In the genomic region with DNA sequence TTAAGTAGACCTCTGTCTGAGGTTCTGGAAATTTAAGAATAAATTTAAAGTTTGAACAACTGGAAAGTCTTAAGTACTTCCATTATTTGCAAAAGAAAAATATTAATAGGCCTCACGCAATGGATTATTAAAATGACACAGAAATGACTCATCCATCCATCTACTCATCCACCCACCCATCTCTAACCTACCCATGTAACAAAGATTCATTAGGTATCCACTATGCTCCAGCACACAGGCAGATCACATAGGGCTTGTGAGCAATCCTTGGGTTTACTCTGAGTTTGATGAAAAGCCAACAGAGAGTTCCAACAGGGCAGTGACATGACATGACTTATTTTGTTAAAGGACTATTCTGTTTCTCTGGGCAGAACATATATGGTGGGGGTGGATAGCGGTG, we compare ENCODE assay signal across 12 cellular contexts.
DNase-seq lines count a peak whose midpoint lies in the region; ATAC-seq and TF ChIP-seq lines count a peak whose summit lies in the region.
"Had no signal": no experiment of that assay in that cellular context is flagged by ENCODE, and none has a peak within 500 bp of the region (broad histone marks: within the 10 kb centered on the region; RNA-seq: fewer than 3 reads in every experiment).

No MANE protein-coding gene starts in this region.

- H3K36me3 Mint-ChIP-seq in natural killer cell, result peaks cover 9% of the 10 kb centered on the region
- peaks cover 12% of the 10 kb centered on the region for H3K36me3 Mint-ChIP-seq in natural killer cell treated with Interleukin-12 subunit alpha and Interleukin-12 subunit beta and Interleukin-15 and Interleukin-18, amount 100 ng/mL, for 72 hours
- peaks cover 26% of the 10 kb centered on the region for H3K36me3 Mint-ChIP-seq in activated naive CD8-positive, alpha-beta T cell treated with anti-CD3 and anti-CD28 coated beads for 36 hours

- intact Hi-C loops in natural killer cell (cut with micrococcal nuclease), result loop anchor here (5.0 to 10.0 kb wide), 2 partner anchors 96 to 143 kb away; a partner anchor contains a TSS

- no peaks in the 10 kb centered on the region for H3K27me3 Mint-ChIP-seq in natural killer cell (ENCODE audit: low read depth in 2 of 2)
- no peaks in the 10 kb centered on the region for H3K27me3 Mint-ChIP-seq in natural killer cell treated with Interleukin-12 subunit alpha and Interleukin-12 subunit beta and Interleukin-15 and Interleukin-18, amount 100 ng/mL, for 72 hours
- no peaks in the 10 kb centered on the region for H3K27me3 Mint-ChIP-seq in activated naive CD8-positive, alpha-beta T cell treated with anti-CD3 and anti-CD28 coated beads for 36 hours

- H3K4me1 Mint-ChIP-seq in natural killer cell, result peaks cover 34 to 35% of the 10 kb centered on the region in 2 donors
- peaks cover 29 to 30% of the 10 kb centered on the region in 2 donors for H3K4me1 Mint-ChIP-seq in natural killer cell treated with Interleukin-12 subunit alpha and Interleukin-12 subunit beta and Interleukin-15 and Interleukin-18, amount 100 ng/mL, for 72 hours (ENCODE audit: low read depth in 2 of 2)
- H3K4me1 Mint-ChIP-seq in activated naive CD8-positive, alpha-beta T cell treated with anti-CD3 and anti-CD28 coated beads for 36 hours, result peaks cover 12% of the 10 kb centered on the region

- no peak for DNase-seq in natural killer cell
- DNase-seq in natural killer cell treated with Interleukin-12 subunit alpha and Interleukin-12 subunit beta and Interleukin-15 and Interleukin-18, amount 100 ng/mL, for 72 hours (ENCODE audit: low spot score), result no peak
- DNase-seq in astrocyte of the spinal cord (ENCODE audit: low read depth, low spot score), result peak; percentile 58
- DNase-seq in hepatic stellate cell (ENCODE audit: low spot score), result peak; percentile 50
- DNase-seq in activated naive CD8-positive, alpha-beta T cell treated with anti-CD3 and anti-CD28 coated beads for 36 hours, result no peak
- DNase-seq in NCI-H510A (lab: John Stamatoyannopoulos, UW), result no peak
- DNase-seq in iPS-NIHi11 (ENCODE audit: low spot score), result no peak
- DNase-seq: ovary, SHP77, upper lobe of right lung had no signal

- peak overlapping the region; percentile 52 to 78 for H3K27ac Mint-ChIP-seq in natural killer cell
- peak overlapping the region in 1 of 2 donors; percentile 34 for H3K27ac Mint-ChIP-seq in natural killer cell treated with Interleukin-12 subunit alpha and Interleukin-12 subunit beta and Interleukin-15 and Interleukin-18, amount 100 ng/mL, for 72 hours
- H3K27ac Mint-ChIP-seq in activated naive CD8-positive, alpha-beta T cell treated with anti-CD3 and anti-CD28 coated beads for 36 hours, result no peak overlapping the region

- no peaks in the 10 kb centered on the region for H3K9me3 Mint-ChIP-seq in natural killer cell
- H3K9me3 Mint-ChIP-seq in natural killer cell treated with Interleukin-12 subunit alpha and Interleukin-12 subunit beta and Interleukin-15 and Interleukin-18, amount 100 ng/mL, for 72 hours, result no peaks in the 10 kb centered on the region
- peaks cover under 1% of the 10 kb centered on the region for H3K9me3 Mint-ChIP-seq in activated naive CD8-positive, alpha-beta T cell treated with anti-CD3 and anti-CD28 coated beads for 36 hours

- no peak for TF ChIP-seq CTCF in natural killer cell (IDR thresholded peaks at IDR 0.05)
- TF ChIP-seq CTCF in astrocyte of the spinal cord (IDR thresholded peaks at IDR 0.05; ENCODE audit: low read depth, low read length), result no peak

- in situ Hi-C loops in astrocyte of the spinal cord (cut with HindIII; ENCODE audit: low sequenced_read_pairs), result no loop called here

- no peak for ATAC-seq in natural killer cell
- no peak for ATAC-seq in natural killer cell treated with Interleukin-12 subunit alpha and Interleukin-12 subunit beta and Interleukin-15 and Interleukin-18, amount 100 ng/mL, for 72 hours
- ATAC-seq in HG02759 (IDR thresholded peaks at IDR 0.05; ENCODE audit: unreplicated experiment), result no peak
- ATAC-seq: upper lobe of right lung had no signal

- H3K4me3 Mint-ChIP-seq in natural killer cell, result peak overlapping the region; percentile 3
- no peak overlapping the region for H3K4me3 Mint-ChIP-seq in natural killer cell treated with Interleukin-12 subunit alpha and Interleukin-12 subunit beta and Interleukin-15 and Interleukin-18, amount 100 ng/mL, for 72 hours
- no peak overlapping the region for H3K4me3 Mint-ChIP-seq in activated naive CD8-positive, alpha-beta T cell treated with anti-CD3 and anti-CD28 coated beads for 36 hours

- no peak overlapping the region for H3K4me3 ChIP-seq in astrocyte of the spinal cord (ENCODE audit: low read depth, low read length)
- H3K4me3 ChIP-seq: HAP-1, ovary, upper lobe of right lung had no signal

Comparison
In these comparisons a context has a peak if more than half of its experiments do, and no peak if none do; other contexts are left out.
1. DNase-seq: peak in astrocyte of the spinal cord (single experiment) and hepatic stellate cell (single experiment); none in natural killer cell (single experiment), natural killer cell treated with Interleukin-12 subunit alpha and Interleukin-12 subunit beta and Interleukin-15 and Interleukin-18, amount 100 ng/mL, for 72 hours (single experiment), activated naive CD8-positive, alpha-beta T cell treated with anti-CD3 and anti-CD28 coated beads for 36 hours (single experiment), NCI-H510A (single experiment) and iPS-NIHi11 (single experiment).